Comparison of ENCODE assay signal across 14 cellular contexts in genomic region chr1:155990340-155990739, GRCh38. TPM values are rescaled to one million over a fixed set of nuclear protein-coding genes. Genes with fewer than 3 reads are reported as not detected.
A peak's percentile ranks its signal among the peaks of the same experiment; 100 is the strongest.
DNase-seq lines count a peak whose midpoint lies in the region; ATAC-seq and TF ChIP-seq lines count a peak whose summit lies in the region.
"Had no signal": no experiment of that assay in that cellular context is flagged by ENCODE, and none has a peak within 500 bp of the region (broad histone marks: within the 10 kb centered on the region; RNA-seq: fewer than 3 reads in every experiment).

No MANE protein-coding gene starts in this region.

- TF ChIP-seq CTCF in HEK293 (tag by site-specific recombination; IDR thresholded peaks at IDR 0.05), result no peak
- no peak for TF ChIP-seq CTCF in RWPE1 (conservative IDR thresholded peaks at IDR 0.05; ENCODE audit: low read depth)
- TF ChIP-seq CTCF in left lung (IDR thresholded peaks at IDR 0.05), result no peak

- H3K4me1 ChIP-seq in HEK293 (ENCODE audit: control insufficient read depth, insufficient read depth, low read length) (no peaks in the 10 kb centered on the region), left lung (peaks cover 5 to 42% of the 10 kb centered on the region in 2 donors)
- H3K4me1 ChIP-seq: HAP-1 had no signal

- no peaks in the 10 kb centered on the region for H3K27me3 Mint-ChIP-seq in stimulated activated memory B cell treated with anti-CD40 and anti-IgM and Interleukin-4, amounts not matched to agents 10 μg/mL and 1 μg/mL and 100 μg/mL, for 72 hours

- no peak overlapping the region for H3K4me3 ChIP-seq in HEK293 (ENCODE audit: low read depth, low read length)
- H3K4me3 ChIP-seq in left lung, result no peak overlapping the region
- H3K4me3 ChIP-seq: HAP-1 had no signal

- peaks cover 28% of the 10 kb centered on the region for H3K4me1 Mint-ChIP-seq in stimulated activated memory B cell treated with anti-CD40 and anti-IgM and Interleukin-4, amounts not matched to agents 10 μg/mL and 1 μg/mL and 100 μg/mL, for 72 hours

- no peaks in the 10 kb centered on the region for H3K9me3 Mint-ChIP-seq in stimulated activated memory B cell treated with anti-CD40 and anti-IgM and Interleukin-4, amounts not matched to agents 10 μg/mL and 1 μg/mL and 100 μg/mL, for 72 hours

- POLR2A ChIA-PET in HEK293 (lab: Yijun Ruan, JAX), result interaction anchor here (0.9 to 1.9 kb wide), 3 partner anchors 12 to 50 kb away, joined by 3 to 5 read pairs (median 3); partner anchors contain the start of gene ARHGEF2
- POLR2A ChIA-PET in RWPE1 (lab: Yijun Ruan, JAX; ENCODE audit: low non-redundant PET), result no interaction called here

- H3K9me3 ChIP-seq in HEK293 (ENCODE audit: control insufficient read depth, insufficient read depth, low read depth, low read length) (no peaks in the 10 kb centered on the region), left lung (no peaks in the 10 kb centered on the region)
- H3K9me3 ChIP-seq: HAP-1 had no signal

- H3K27ac Mint-ChIP-seq in stimulated activated memory B cell treated with anti-CD40 and anti-IgM and Interleukin-4, amounts not matched to agents 10 μg/mL and 1 μg/mL and 100 μg/mL, for 72 hours, result peak overlapping the region; percentile 46

- CTCF ChIA-PET in HEK293 (lab: Yijun Ruan, JAX) (interaction anchor here (0.7 to 6.9 kb wide), 16 partner anchors 8 to 139 kb away, joined by 3 to 104 read pairs (median 8); partner anchors contain the start of gene ARHGEF2), RWPE1 (lab: Yijun Ruan, JAX) (interaction anchor here (0.6 to 1.1 kb wide), 3 partner anchors 18 to 56 kb away, joined by 3 to 6 read pairs (median 5); partner anchors contain the start of gene KHDC4)

- ATAC-seq in left lung (no peak), GM18498 (IDR thresholded peaks at IDR 0.05; ENCODE audit: unreplicated experiment) (no peak)
- no peak for ATAC-seq in stimulated activated memory B cell treated with anti-CD40 and anti-IgM and Interleukin-4, amounts not matched to agents 10 μg/mL and 1 μg/mL and 100 μg/mL, for 72 hours

- no peak overlapping the region for H3K4me3 Mint-ChIP-seq in stimulated activated memory B cell treated with anti-CD40 and anti-IgM and Interleukin-4, amounts not matched to agents 10 μg/mL and 1 μg/mL and 100 μg/mL, for 72 hours

- DNase-seq in RWPE1 (ENCODE audit: low spot score), result no peak
- DNase-seq in left lung, result no peak
- DNase-seq in GM19240 (ENCODE audit: insufficient read length, low spot score), result no peak
- no peak for DNase-seq in HT-29 (ENCODE audit: low spot score)
- no peak for DNase-seq in NOMO-1 (lab: John Stamatoyannopoulos, UW; ENCODE audit: unreplicated experiment in 2 of 2)
- DNase-seq: NCI-H1092 treated with DMSO at 0.1 percent for 48 hours, NCI-H187 treated with DMSO at 0.1 percent for 48 hours, NCI-H446, SIG-M5 had no signal

- intact Hi-C loops in left lung (cut with DNase I), result no loop called here

- H3K27ac ChIP-seq in HEK293 (ENCODE audit: extremely low read depth, low read depth, low read length), result no peak overlapping the region
- peak overlapping the region; percentile 66; the same call in 1 of the 2 replicates for H3K27ac ChIP-seq in RWPE1
- peak overlapping the region; percentile 35 to 88 for H3K27ac ChIP-seq in left lung

- H3K27me3 ChIP-seq in left lung, result no peaks in the 10 kb centered on the region

- H3K36me3 ChIP-seq in HEK293 (ENCODE audit: control insufficient read depth in 2 of 2, insufficient read depth in 1 of 2, low read length in 2 of 2) (no peaks in the 10 kb centered on the region), left lung (no peaks in the 10 kb centered on the region)
- H3K36me3 ChIP-seq: HAP-1 had no signal

- H3K36me3 Mint-ChIP-seq in stimulated activated memory B cell treated with anti-CD40 and anti-IgM and Interleukin-4, amounts not matched to agents 10 μg/mL and 1 μg/mL and 100 μg/mL, for 72 hours, result no peaks in the 10 kb centered on the region

TF ChIP-seq in HEK293, 187 proteins besides CTCF, POLR2A, EP300 and RAD21:
- TF ChIP-seq FEZF1 (tag by site-specific recombination; IDR thresholded peaks at IDR 0.05) (no peak), ZNF16 (tag by site-specific recombination; IDR thresholded peaks at IDR 0.05; ENCODE audit: low read depth) (no peak), KLF17 (tag by site-specific recombination; IDR thresholded peaks at IDR 0.05) (no peak), EGR2 (tag by site-specific recombination; IDR thresholded peaks at IDR 0.05; ENCODE audit: low read depth) (peak; percentile 81), HIC1 (tag by site-specific recombination; IDR thresholded peaks at IDR 0.05) (no peak), ZNF214 (tag by site-specific recombination; IDR thresholded peaks at IDR 0.05; ENCODE audit: borderline replicate concordance) (no peak), ZFP69B (tag by site-specific recombination; IDR thresholded peaks at IDR 0.05) (no peak), ZBTB49 (tag by site-specific recombination; IDR thresholded peaks at IDR 0.05; ENCODE audit: low read depth) (no peak), MYNN (tag by site-specific recombination; IDR thresholded peaks at IDR 0.05; ENCODE audit: borderline replicate concordance) (no peak), ZNF830 (tag by site-specific recombination; IDR thresholded peaks at IDR 0.05; ENCODE audit: low read depth) (no peak), MZF1 (tag by site-specific recombination; IDR thresholded peaks at IDR 0.05; ENCODE audit: borderline replicate concordance) (no peak), ZFHX2 (tag by site-specific recombination; conservative IDR thresholded peaks at IDR 0.05) (peak; percentile 61), ZNF548 (tag by site-specific recombination; IDR thresholded peaks at IDR 0.05) (no peak), YY1 (tag by site-specific recombination; IDR thresholded peaks at IDR 0.05) (no peak), PRDM6 (tag by site-specific recombination; IDR thresholded peaks at IDR 0.05) (no peak), ZNF501 (tag by site-specific recombination; IDR thresholded peaks at IDR 0.05) (no peak)

RNA-seq across cellular contexts. Expression of gene ARHGEF2, which starts 12.0 kb away (rescaled TPM):
- total RNA-seq in left lung, result 100 to 1,000 TPM; 158 to 290 TPM
- 150 and 179 TPM in 2 replicates for total RNA-seq in HT-29 (2014; rRNA removed; shearing (Covaris generic))

RNA-seq across cellular contexts. Expression of gene SSR2, which starts 30.4 kb away (rescaled TPM):
- 100 to 1,000 TPM; 284 to 296 TPM for total RNA-seq in left lung
- total RNA-seq in HT-29 (2014; rRNA removed; shearing (Covaris generic)), result 227 and 261 TPM in 2 replicates

RNA-seq across cellular contexts. Expression of gene RXFP4, which starts 48.9 kb away (rescaled TPM):
- total RNA-seq in left lung, result not detected
- 0.47 and 3.1 TPM in 2 replicates for total RNA-seq in HT-29 (2014; rRNA removed; shearing (Covaris generic))
- total RNA-seq: M059J had no signal

RNA-seq across cellular contexts. Expression of gene KHDC4, which starts 56.1 kb away (rescaled TPM):
- 10 to 100 TPM; 38.2 to 39.3 TPM for total RNA-seq in left lung
- 44.4 and 53.6 TPM in 2 replicates for total RNA-seq in HT-29 (2014; rRNA removed; shearing (Covaris generic))
